Comparison of ENCODE assay signal across 8 cellular contexts in genomic region chr2:71882949-71883472, GRCh38.
DNase-seq lines count a peak whose midpoint lies in the region; ATAC-seq lines count a peak whose summit lies in the region.

No MANE protein-coding gene starts in this region.

- POLR2A ChIA-PET in CD8-positive, alpha-beta memory T cell (lab: Charles Lee): no interaction called here

- DNase-seq in G401 (ENCODE audit: low spot score) (peak; percentile 37), NCI-H748 treated with DMSO at 0.1 percent for 48 hours (lab: John Stamatoyannopoulos, UW) (peak; percentile 6), dermis microvascular lymphatic vessel endothelial cell (ENCODE audit: low read depth in 2 of 2) (peak; percentile 54 to 63), mesenteric fat pad (ENCODE audit: low spot score) (peak; percentile 91)
- DNase-seq in CD8-positive, alpha-beta memory T cell: no peak
- no peak for DNase-seq in stimulated activated CD4-positive, alpha-beta T cell treated with anti-CD3 and anti-CD28 coated beads, Interleukin-4, amount 100 ng/mL, for 4 hours
- DNase-seq in activated naive CD8-positive, alpha-beta T cell treated with anti-CD3 and anti-CD28 coated beads for 36 hours: no peak

- H3K9me3 ChIP-seq in CD8-positive, alpha-beta memory T cell (ENCODE audit: low read length): no peaks in the 10 kb centered on the region

- no peaks in the 10 kb centered on the region for H3K36me3 Mint-ChIP-seq in CD8-positive, alpha-beta memory T cell
- H3K36me3 Mint-ChIP-seq in activated naive CD8-positive, alpha-beta T cell treated with anti-CD3 and anti-CD28 coated beads for 36 hours: no peaks in the 10 kb centered on the region

- peaks cover 0 to 4% (median 0%) of the 10 kb centered on the region in 5 donors for H3K9me3 Mint-ChIP-seq in CD8-positive, alpha-beta memory T cell
- H3K9me3 Mint-ChIP-seq in activated naive CD8-positive, alpha-beta T cell treated with anti-CD3 and anti-CD28 coated beads for 36 hours: no peaks in the 10 kb centered on the region

- H3K4me3 Mint-ChIP-seq in CD8-positive, alpha-beta memory T cell: no peak overlapping the region
- H3K4me3 Mint-ChIP-seq in activated naive CD8-positive, alpha-beta T cell treated with anti-CD3 and anti-CD28 coated beads for 36 hours: no peak overlapping the region

- ATAC-seq in HG02588 (IDR thresholded peaks at IDR 0.05; ENCODE audit: unreplicated experiment): no peak

- no peak overlapping the region for H3K4me3 ChIP-seq in CD8-positive, alpha-beta memory T cell (ENCODE audit: low read length)

- H3K27ac Mint-ChIP-seq in CD8-positive, alpha-beta memory T cell: peak overlapping the region in 1 of 8 donors; percentile 79
- H3K27ac Mint-ChIP-seq in activated naive CD8-positive, alpha-beta T cell treated with anti-CD3 and anti-CD28 coated beads for 36 hours: no peak overlapping the region

- in situ Hi-C loops in G401 (cut with HindIII; ENCODE audit: low sequenced_read_pairs): no loop called here

- H3K27me3 Mint-ChIP-seq in CD8-positive, alpha-beta memory T cell: peaks cover 0 to 10% of the 10 kb centered on the region in 2 donors
- peaks cover 7% of the 10 kb centered on the region for H3K27me3 Mint-ChIP-seq in activated naive CD8-positive, alpha-beta T cell treated with anti-CD3 and anti-CD28 coated beads for 36 hours

- no peaks in the 10 kb centered on the region for H3K4me1 Mint-ChIP-seq in CD8-positive, alpha-beta memory T cell
- no peaks in the 10 kb centered on the region for H3K4me1 Mint-ChIP-seq in activated naive CD8-positive, alpha-beta T cell treated with anti-CD3 and anti-CD28 coated beads for 36 hours

- CTCF ChIA-PET in CD8-positive, alpha-beta memory T cell (lab: Charles Lee): no interaction called here

- no peak overlapping the region for H3K27ac ChIP-seq in CD8-positive, alpha-beta memory T cell (ENCODE audit: low read depth, low read length)

- H3K36me3 ChIP-seq in CD8-positive, alpha-beta memory T cell (ENCODE audit: insufficient read depth, low read length): no peaks in the 10 kb centered on the region

- H3K4me1 ChIP-seq in CD8-positive, alpha-beta memory T cell (ENCODE audit: insufficient read depth, low read length): no peaks in the 10 kb centered on the region

- H3K27me3 ChIP-seq in CD8-positive, alpha-beta memory T cell (ENCODE audit: insufficient read depth, low read length, poor library complexity, severe bottlenecking): no peaks in the 10 kb centered on the region

Comparison
In these comparisons a context has a peak if more than half of its experiments do, and no peak if none do; other contexts are left out.
1. DNase-seq: peak in G401 (single experiment), NCI-H748 treated with DMSO at 0.1 percent for 48 hours (single experiment), dermis microvascular lymphatic vessel endothelial cell (2 of 2) and mesenteric fat pad (single experiment); none in CD8-positive, alpha-beta memory T cell (0 of 5), stimulated activated CD4-positive, alpha-beta T cell treated with anti-CD3 and anti-CD28 coated beads, Interleukin-4, amount 100 ng/mL, for 4 hours (0 of 2) and activated naive CD8-positive, alpha-beta T cell treated with anti-CD3 and anti-CD28 coated beads for 36 hours (single experiment).